In genomic region chr13:21047591-21048282, GRCh38 we compare ENCODE assay signal across 24 cellular contexts. TPM values are rescaled to one million over a fixed set of nuclear protein-coding genes. Genes with fewer than 3 reads are reported as not detected.
DNase-seq lines count a peak whose midpoint lies in the region; ATAC-seq and TF ChIP-seq lines count a peak whose summit lies in the region.
"Had no signal": no experiment of that assay in that cellular context is flagged by ENCODE, and none has a peak within 500 bp of the region (broad histone marks: within the 10 kb centered on the region; RNA-seq: fewer than 3 reads in every experiment).

No MANE protein-coding gene starts in this region.

- no peak for TF ChIP-seq EP300 in esophagus muscularis mucosa (IDR thresholded peaks at IDR 0.05)

- H4K20me1 ChIP-seq in BLaER1 (peaks cover 92% of the 10 kb centered on the region), Karpas-422 (ENCODE audit: insufficient read depth, low read depth, low read length) (no peaks in the 10 kb centered on the region)

- H3K4me1 Mint-ChIP-seq in osteocyte (ENCODE audit: unreplicated experiment), result peaks cover 37% of the 10 kb centered on the region

- H3K36me3 ChIP-seq in BLaER1, result peaks cover 31% of the 10 kb centered on the region
- H3K36me3 ChIP-seq in Karpas-422 (ENCODE audit: insufficient read depth, low read length), result no peaks in the 10 kb centered on the region
- peaks cover 0 to 11% (median 3%) of the 10 kb centered on the region in 4 donors for H3K36me3 ChIP-seq in esophagus muscularis mucosa

- H3K79me2 ChIP-seq in Karpas-422 (ENCODE audit: low read length), result no peaks in the 10 kb centered on the region

- H3K9me2 ChIP-seq in Karpas-422 (replicated peaks; ENCODE audit: insufficient read depth, low read length), result no peaks in the 10 kb centered on the region
- H3K9me2 ChIP-seq: SK-N-SH had no signal

- TF ChIP-seq CTCF in esophagus muscularis mucosa (IDR thresholded peaks at IDR 0.05), result no peak
- TF ChIP-seq CTCF in osteocyte (IDR thresholded peaks at IDR 0.05), result no peak

- H3K4me2 ChIP-seq in BLaER1, result peak overlapping the region; percentile 0; the same call in 1 of the 2 replicates
- H3K4me2 ChIP-seq in Karpas-422 (ENCODE audit: low read depth, low read length, poor library complexity, severe bottlenecking), result no peak overlapping the region

- peak; percentile 29 for DNase-seq in Karpas-422
- no peak for DNase-seq in esophagus muscularis mucosa (ENCODE audit: extremely low spot score)
- DNase-seq in osteocyte (ENCODE audit: extremely low spot score, unreplicated experiment), result peak; percentile 48
- DNase-seq in ecto neural progenitor cell (ENCODE audit: low spot score), result no peak
- DNase-seq: activated CD4-positive, alpha-beta T cell treated with anti-CD3 and anti-CD28 coated beads, Interleukin-2, amount 50 U/mL, for 48 hours; activated gamma-delta T cell treated with Interleukin-2 at 50 U/mL for 16 hours; activated T-cell treated with anti-CD3 and anti-CD28 coated beads for 4 hours; CD8-positive, alpha-beta memory T cell; DMS79; hippocampal formation; KBM-7; NCI-H2029; NCI-H510A; pancreas; SK-N-SH; stimulated activated CD4-positive, alpha-beta T cell treated with anti-CD3 and anti-CD28 coated beads, Interleukin-1b, Interleukin-23, amount 100 ng/mL, for 48 hours; stimulated activated naive B cell treated with anti-CD40 and anti-IgM and Interleukin-4, amounts not matched to agents 10 μg/mL and 1 μg/mL and 100 μg/mL, for 72 hours had no signal

- H3K27me3 ChIP-seq in BLaER1 (no peaks in the 10 kb centered on the region), Karpas-422 (ENCODE audit: low read length) (0 out of 2 replicates have a peak, but pooled peaks cover 3% of the 10 kb centered on the region), esophagus muscularis mucosa (no peaks in the 10 kb centered on the region)
- H3K27me3 ChIP-seq: adrenal gland, pancreas, tibial artery had no signal

- no peaks in the 10 kb centered on the region for H3K9me3 Mint-ChIP-seq in osteocyte (ENCODE audit: unreplicated experiment)
- H3K9me3 Mint-ChIP-seq: CD8-positive, alpha-beta memory T cell; stimulated activated naive B cell treated with anti-CD40 and anti-IgM and Interleukin-4, amounts not matched to agents 10 μg/mL and 1 μg/mL and 100 μg/mL, for 72 hours had no signal

- H3K9me3 ChIP-seq in BLaER1 (no peaks in the 10 kb centered on the region), Karpas-422 (ENCODE audit: low read length) (no peaks in the 10 kb centered on the region), esophagus muscularis mucosa (no peaks in the 10 kb centered on the region)
- H3K9me3 ChIP-seq: adrenal gland, pancreas, SK-N-SH, tibial artery had no signal

- H3K9ac ChIP-seq in BLaER1 (no peak overlapping the region), Karpas-422 (ENCODE audit: low read length) (no peak overlapping the region)
- H3K9ac ChIP-seq: SK-N-SH had no signal

- no peak for TF ChIP-seq POLR2A in esophagus muscularis mucosa (IDR thresholded peaks at IDR 0.05; ENCODE audit: low read depth)

- ATAC-seq in GM18868 (IDR thresholded peaks at IDR 0.05; ENCODE audit: unreplicated experiment) (no peak), GM19035 (IDR thresholded peaks at IDR 0.05; ENCODE audit: unreplicated experiment) (no peak), HG02885 (IDR thresholded peaks at IDR 0.05; ENCODE audit: poor library complexity, unreplicated experiment) (no peak)
- ATAC-seq: pancreas had no signal

- intact Hi-C loops in esophagus muscularis mucosa (cut with DNase I), result no loop called here

- H2AFZ ChIP-seq in Karpas-422 (ENCODE audit: low read length), result no peak overlapping the region

- H3K27ac Mint-ChIP-seq in osteocyte (ENCODE audit: unreplicated experiment), result peak overlapping the region; percentile 35
- H3K27ac Mint-ChIP-seq: CD8-positive, alpha-beta memory T cell; stimulated activated naive B cell treated with anti-CD40 and anti-IgM and Interleukin-4, amounts not matched to agents 10 μg/mL and 1 μg/mL and 100 μg/mL, for 72 hours had no signal

- H3K36me3 Mint-ChIP-seq in osteocyte (ENCODE audit: unreplicated experiment), result peaks cover 23% of the 10 kb centered on the region

- WGBS in esophagus muscularis mucosa, result 89% methylated on average over 10 of the region's 10 CpGs

- no peak overlapping the region for H3K4me3 ChIP-seq in BLaER1
- H3K4me3 ChIP-seq in Karpas-422 (ENCODE audit: low read length), result no peak overlapping the region
- no peak overlapping the region for H3K4me3 ChIP-seq in esophagus muscularis mucosa
- H3K4me3 ChIP-seq: adrenal gland, pancreas, tibial artery had no signal

- H3K27ac ChIP-seq in BLaER1 (no peak overlapping the region), Karpas-422 (ENCODE audit: low read length) (no peak overlapping the region), esophagus muscularis mucosa (replicated peaks in 1 of 4) (peak overlapping the region; percentile 71 to 79 (median 74))
- H3K27ac ChIP-seq: adrenal gland, pancreas, RWPE1 had no signal

- no peak overlapping the region for H3K4me3 Mint-ChIP-seq in osteocyte (ENCODE audit: unreplicated experiment)
- H3K4me3 Mint-ChIP-seq: CD8-positive, alpha-beta memory T cell; stimulated activated naive B cell treated with anti-CD40 and anti-IgM and Interleukin-4, amounts not matched to agents 10 μg/mL and 1 μg/mL and 100 μg/mL, for 72 hours had no signal

- H3K4me1 ChIP-seq in BLaER1 (peaks cover 93% of the 10 kb centered on the region), Karpas-422 (ENCODE audit: low read length) (no peaks in the 10 kb centered on the region), esophagus muscularis mucosa (peaks cover 62 to 100% (median 94%) of the 10 kb centered on the region in 4 donors)
- H3K4me1 ChIP-seq: pancreas had no signal

- no peaks in the 10 kb centered on the region for H3K27me3 Mint-ChIP-seq in osteocyte (ENCODE audit: unreplicated experiment)
- H3K27me3 Mint-ChIP-seq: stimulated activated naive B cell treated with anti-CD40 and anti-IgM and Interleukin-4, amounts not matched to agents 10 μg/mL and 1 μg/mL and 100 μg/mL, for 72 hours had no signal

RNA-seq across cellular contexts. Expression of gene LATS2, which starts 13.6 kb away (rescaled TPM):
- total RNA-seq in Karpas-422 (2014; rRNA removed; shearing (Covaris generic); ENCODE audit: low replicate concordance), result not detected in 2 replicates
- total RNA-seq in esophagus muscularis mucosa (10 to 100 TPM; 49.8 to 93.8 (median 77.0) TPM), osteocyte (48.9 and 58.3 TPM in 2 replicates)

Comparison
In these comparisons a context has a peak if more than half of its experiments do, and no peak if none do; other contexts are left out.
1. H3K27ac ChIP-seq: peak in esophagus muscularis mucosa (4 of 4); none in BLaER1 (single experiment) and Karpas-422 (single experiment).
2. DNase-seq: peak in Karpas-422 (single experiment) and osteocyte (single experiment); none in esophagus muscularis mucosa (single experiment) and ecto neural progenitor cell (single experiment).
3. RNA of gene LATS2, which starts 13.6 kb away (total RNA-seq): 49.8 to 93.8 TPM in esophagus muscularis mucosa and 48.9 to 58.3 TPM in osteocyte; not detected in Karpas-422; every median in the first group is over 10 times any median in the second.